ENCODE assay signal across 14 cellular contexts in the genomic region with DNA sequence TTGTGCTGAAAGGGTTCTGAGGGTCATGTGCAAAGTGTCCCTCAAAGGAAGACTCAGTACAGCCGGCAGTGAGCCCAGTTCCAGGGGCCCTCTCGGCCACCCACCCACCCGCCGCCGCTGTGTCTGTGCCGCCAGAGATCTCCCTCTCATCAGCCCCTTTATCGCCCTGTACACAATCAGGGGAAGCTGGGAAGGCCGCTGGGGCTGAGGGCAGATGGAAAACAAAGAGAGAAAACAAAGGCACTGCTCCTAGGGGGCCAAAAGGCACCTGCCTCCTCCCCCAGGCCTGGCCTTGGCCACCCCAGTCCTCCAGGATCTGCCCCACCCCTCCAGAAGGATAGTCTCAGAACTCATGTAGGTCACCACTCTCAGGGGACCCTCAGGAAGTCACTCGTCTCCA.
DNase-seq lines count a peak whose midpoint lies in the region; ATAC-seq and TF ChIP-seq lines count a peak whose summit lies in the region.
"Had no signal": no experiment of that assay in that cellular context is flagged by ENCODE, and none has a peak within 500 bp of the region (broad histone marks: within the 10 kb centered on the region; RNA-seq: fewer than 3 reads in every experiment).

No MANE protein-coding gene starts in this region.

- no peaks in the 10 kb centered on the region for H3K9me3 ChIP-seq in right lobe of liver
- no peaks in the 10 kb centered on the region for H3K9me3 ChIP-seq in suprapubic skin
- no peaks in the 10 kb centered on the region for H3K9me3 ChIP-seq in SJCRH30 (replicated peaks)
- H3K9me3 ChIP-seq: testis had no signal

- POLR2A ChIA-PET in activated naive CD8-positive, alpha-beta T cell treated with anti-CD3 and anti-CD28 coated beads, Interleukin-2, amount 10 ng/mL, durations not matched to agents 7 days and 5 days (lab: Charles Lee), result no interaction called here

- no peak for DNase-seq in activated CD8-positive, alpha-beta memory T cell treated with anti-CD3 and anti-CD28 coated beads, Interleukin-2, amount 10 ng/mL, durations not matched to agents 7 days and 5 days
- no peak for DNase-seq in activated CD8-positive, alpha-beta memory T cell treated with anti-CD3 and anti-CD28 coated beads for 24 hours
- no peak for DNase-seq in activated naive CD8-positive, alpha-beta T cell treated with anti-CD3 and anti-CD28 coated beads, Interleukin-2, amount 10 ng/mL, durations not matched to agents 7 days and 5 days
- DNase-seq in right lobe of liver, result no peak
- no peak for DNase-seq in suprapubic skin (ENCODE audit: low spot score in 2 of 2)
- DNase-seq in SJCRH30, result no peak
- DNase-seq in AG08395 (ENCODE audit: low spot score), result no peak
- no peak for DNase-seq in NCI-H2196 treated with DMSO at 0.1 percent for 48 hours (lab: John Stamatoyannopoulos, UW; ENCODE audit: unreplicated experiment)
- DNase-seq: activated CD4-positive, CD25-positive, alpha-beta regulatory T cell; activated gamma-delta T cell; foreskin melanocyte; NCI-H510A treated with DMSO at 0.1 percent for 48 hours; SHP77 treated with DMSO at 0.1 percent for 48 hours; testis had no signal

- TF ChIP-seq CTCF in right lobe of liver (IDR thresholded peaks at IDR 0.05) (no peak), suprapubic skin (IDR thresholded peaks at IDR 0.05) (no peak)

- intact Hi-C loops in right lobe of liver (cut with DNase I), result no loop called here

- H3K4me1 ChIP-seq in right lobe of liver, result peaks cover 0 to 4% (median 0%) of the 10 kb centered on the region in 4 donors
- H3K4me1 ChIP-seq in suprapubic skin, result peaks cover 50% of the 10 kb centered on the region
- H3K4me1 ChIP-seq in SJCRH30, result peaks cover 62% of the 10 kb centered on the region

- H3K27ac ChIP-seq in right lobe of liver (no peak overlapping the region), suprapubic skin (peak overlapping the region; percentile 63), SJCRH30 (no peak overlapping the region)

- CTCF ChIA-PET in activated CD8-positive, alpha-beta memory T cell treated with anti-CD3 and anti-CD28 coated beads, Interleukin-2, amount 10 ng/mL, durations not matched to agents 7 days and 5 days (lab: Charles Lee), result no interaction called here

- no peaks in the 10 kb centered on the region for H3K9me3 Mint-ChIP-seq in activated CD8-positive, alpha-beta memory T cell treated with anti-CD3 and anti-CD28 coated beads, Interleukin-2, amount 10 ng/mL, durations not matched to agents 7 days and 5 days (ENCODE audit: low read depth)
- no peaks in the 10 kb centered on the region for H3K9me3 Mint-ChIP-seq in activated naive CD8-positive, alpha-beta T cell treated with anti-CD3 and anti-CD28 coated beads, Interleukin-2, amount 10 ng/mL, durations not matched to agents 7 days and 5 days

- H3K4me1 Mint-ChIP-seq in activated CD8-positive, alpha-beta memory T cell treated with anti-CD3 and anti-CD28 coated beads, Interleukin-2, amount 10 ng/mL, durations not matched to agents 7 days and 5 days, result peaks cover 37% of the 10 kb centered on the region
- peaks cover 41% of the 10 kb centered on the region for H3K4me1 Mint-ChIP-seq in activated naive CD8-positive, alpha-beta T cell treated with anti-CD3 and anti-CD28 coated beads, Interleukin-2, amount 10 ng/mL, durations not matched to agents 7 days and 5 days

- no peaks in the 10 kb centered on the region for H3K36me3 Mint-ChIP-seq in activated CD8-positive, alpha-beta memory T cell treated with anti-CD3 and anti-CD28 coated beads, Interleukin-2, amount 10 ng/mL, durations not matched to agents 7 days and 5 days
- H3K36me3 Mint-ChIP-seq in activated naive CD8-positive, alpha-beta T cell treated with anti-CD3 and anti-CD28 coated beads, Interleukin-2, amount 10 ng/mL, durations not matched to agents 7 days and 5 days, result peaks cover 2% of the 10 kb centered on the region

- TF ChIP-seq POLR2A in right lobe of liver (IDR thresholded peaks at IDR 0.05), result no peak
- TF ChIP-seq POLR2A in suprapubic skin (IDR thresholded peaks at IDR 0.05), result no peak

- H3K27me3 Mint-ChIP-seq in activated CD8-positive, alpha-beta memory T cell treated with anti-CD3 and anti-CD28 coated beads, Interleukin-2, amount 10 ng/mL, durations not matched to agents 7 days and 5 days, result no peaks in the 10 kb centered on the region
- no peaks in the 10 kb centered on the region for H3K27me3 Mint-ChIP-seq in activated naive CD8-positive, alpha-beta T cell treated with anti-CD3 and anti-CD28 coated beads, Interleukin-2, amount 10 ng/mL, durations not matched to agents 7 days and 5 days

- WGBS in right lobe of liver (ENCODE audit: insufficient coverage, low coverage, low lambda C conversion rate, missing lambda C conversion rate), result no CpG with 5 or more reads among the region's 9 CpGs
- WGBS in suprapubic skin, result 75% methylated on average over 8 of the region's 9 CpGs

- TF ChIP-seq EP300 in suprapubic skin (IDR thresholded peaks at IDR 0.05), result no peak

- H3K27me3 ChIP-seq in right lobe of liver (no peaks in the 10 kb centered on the region), suprapubic skin (no peaks in the 10 kb centered on the region), SJCRH30 (no peaks in the 10 kb centered on the region)
- H3K27me3 ChIP-seq: testis had no signal

- ATAC-seq in activated CD8-positive, alpha-beta memory T cell treated with anti-CD3 and anti-CD28 coated beads, Interleukin-2, amount 10 ng/mL, durations not matched to agents 7 days and 5 days, result no peak
- ATAC-seq in activated naive CD8-positive, alpha-beta T cell treated with anti-CD3 and anti-CD28 coated beads, Interleukin-2, amount 10 ng/mL, durations not matched to agents 7 days and 5 days (ENCODE audit: low read depth), result no peak
- ATAC-seq in right lobe of liver, result peak in 3 of 4 donors; percentile 8 to 29 (median 29)

- H3K27ac Mint-ChIP-seq in activated CD8-positive, alpha-beta memory T cell treated with anti-CD3 and anti-CD28 coated beads, Interleukin-2, amount 10 ng/mL, durations not matched to agents 7 days and 5 days, result peak overlapping the region; percentile 88
- peak overlapping the region; percentile 95 for H3K27ac Mint-ChIP-seq in activated naive CD8-positive, alpha-beta T cell treated with anti-CD3 and anti-CD28 coated beads, Interleukin-2, amount 10 ng/mL, durations not matched to agents 7 days and 5 days

- H3K4me3 Mint-ChIP-seq in activated CD8-positive, alpha-beta memory T cell treated with anti-CD3 and anti-CD28 coated beads, Interleukin-2, amount 10 ng/mL, durations not matched to agents 7 days and 5 days, result no peak overlapping the region
- H3K4me3 Mint-ChIP-seq in activated naive CD8-positive, alpha-beta T cell treated with anti-CD3 and anti-CD28 coated beads, Interleukin-2, amount 10 ng/mL, durations not matched to agents 7 days and 5 days, result no peak overlapping the region

- H3K4me3 ChIP-seq in right lobe of liver (no peak overlapping the region), suprapubic skin (no peak overlapping the region), SJCRH30 (no peak overlapping the region)
- H3K4me3 ChIP-seq: testis had no signal

- H3K36me3 ChIP-seq in right lobe of liver, result peaks cover 0 to 8% (median 3%) of the 10 kb centered on the region in 4 donors
- H3K36me3 ChIP-seq in suprapubic skin, result peaks cover 45% of the 10 kb centered on the region
- peaks cover 4% of the 10 kb centered on the region for H3K36me3 ChIP-seq in SJCRH30

Comparison
In these comparisons a context has a peak if more than half of its experiments do, and no peak if none do; other contexts are left out.
1. ATAC-seq: peak in right lobe of liver (3 of 4); none in activated CD8-positive, alpha-beta memory T cell treated with anti-CD3 and anti-CD28 coated beads, Interleukin-2, amount 10 ng/mL, durations not matched to agents 7 days and 5 days (single experiment) and activated naive CD8-positive, alpha-beta T cell treated with anti-CD3 and anti-CD28 coated beads, Interleukin-2, amount 10 ng/mL, durations not matched to agents 7 days and 5 days (single experiment).